10 cellular contexts compared by ENCODE assay signal in genomic region chr5:151096001-151096373, GRCh38. TPM values are rescaled to one million over a fixed set of nuclear protein-coding genes. Genes with fewer than 3 reads are reported as not detected.
DNase-seq lines count a peak whose midpoint lies in the region; ATAC-seq and TF ChIP-seq lines count a peak whose summit lies in the region.
"Had no signal": no experiment of that assay in that cellular context is flagged by ENCODE, and none has a peak within 500 bp of the region (broad histone marks: within the 10 kb centered on the region; RNA-seq: fewer than 3 reads in every experiment).

No MANE protein-coding gene starts in this region.

- peaks cover 78% of the 10 kb centered on the region for H3K4me1 Mint-ChIP-seq in activated CD4-positive, alpha-beta T cell treated with anti-CD3 and anti-CD28 coated beads, Interleukin-2, amount 10 ng/mL, durations not matched to agents 7 days and 5 days

- intact Hi-C loops in testis (cut with DNase I; ENCODE audit: low total_unique reads), result no loop called here

- H3K14ac ChIP-seq in mesenchymal stem cell (ENCODE audit: low read length in 2 of 2), result no peak overlapping the region

- no peak overlapping the region for H3K4me3 ChIP-seq in adipocyte (ENCODE audit: low read length)
- H3K4me3 ChIP-seq in mesenchymal stem cell (ENCODE audit: insufficient read depth in 1 of 2, low read depth in 1 of 2, low read length in 2 of 2), result no peak overlapping the region
- no peak overlapping the region for H3K4me3 ChIP-seq in testis

- peaks cover 45% of the 10 kb centered on the region for H3K36me3 Mint-ChIP-seq in activated CD4-positive, alpha-beta T cell treated with anti-CD3 and anti-CD28 coated beads, Interleukin-2, amount 10 ng/mL, durations not matched to agents 7 days and 5 days (ENCODE audit: low read depth)

- no peak overlapping the region for H2BK120ac ChIP-seq in mesenchymal stem cell (ENCODE audit: low read depth, low read length)

- CTCF ChIA-PET in activated CD4-positive, alpha-beta T cell treated with anti-CD3 and anti-CD28 coated beads, Interleukin-2, amount 10 ng/mL, durations not matched to agents 7 days and 5 days (lab: Charles Lee), result interaction anchor here (0.6 to 5.5 kb wide), 8 partner anchors 9 to 745 kb away, joined by 3 to 27 read pairs (median 4); no protein-coding TSS in a partner anchor

- 84% methylated on average over 6 of the region's 6 CpGs for WGBS in mesenchymal stem cell
- WGBS in testis, 2 donors, result 32 to 48% methylated on average over 6 of the region's 6 CpGs

- no peak overlapping the region for H2AFZ ChIP-seq in mesenchymal stem cell (ENCODE audit: low read depth, low read length)

- no peaks in the 10 kb centered on the region for H3K79me1 ChIP-seq in mesenchymal stem cell (replicated peaks; ENCODE audit: low read length, poor library complexity, severe bottlenecking)

- H2AK5ac ChIP-seq in mesenchymal stem cell (ENCODE audit: low read length, severe bottlenecking), result peak overlapping the region; percentile 34

- peak overlapping the region; percentile 48 to 80 for H3K18ac ChIP-seq in mesenchymal stem cell (ENCODE audit: low read depth in 1 of 2, low read length in 2 of 2)

- H3K4me3 Mint-ChIP-seq in activated CD4-positive, alpha-beta T cell treated with anti-CD3 and anti-CD28 coated beads, Interleukin-2, amount 10 ng/mL, durations not matched to agents 7 days and 5 days, result no peak overlapping the region

- peaks cover 33% of the 10 kb centered on the region for H3K36me3 ChIP-seq in adipocyte (ENCODE audit: control insufficient read depth, insufficient read depth, low read length, severe bottlenecking)
- peaks cover 24 to 26% of the 10 kb centered on the region in 2 experiments for H3K36me3 ChIP-seq in mesenchymal stem cell (ENCODE audit: control insufficient read depth in 1 of 2, insufficient read depth in 2 of 2, low read depth in 1 of 2, low read length in 2 of 2)
- H3K36me3 ChIP-seq in testis (ENCODE audit: low read depth, missing control alignments), result no peaks in the 10 kb centered on the region

- H4K91ac ChIP-seq in mesenchymal stem cell (ENCODE audit: low read length), result peak overlapping the region; percentile 78

- peak overlapping the region; percentile 52 to 91 for H2BK12ac ChIP-seq in mesenchymal stem cell (ENCODE audit: low read length in 2 of 2)

- no peaks in the 10 kb centered on the region for H3K27me3 Mint-ChIP-seq in activated CD4-positive, alpha-beta T cell treated with anti-CD3 and anti-CD28 coated beads, Interleukin-2, amount 10 ng/mL, durations not matched to agents 7 days and 5 days

- H2BK5ac ChIP-seq in mesenchymal stem cell (ENCODE audit: low read depth, low read length, poor library complexity, severe bottlenecking), result no peak overlapping the region

- no peak overlapping the region for H2BK15ac ChIP-seq in mesenchymal stem cell (ENCODE audit: low read depth, poor library complexity, severe bottlenecking)

- no peak for TF ChIP-seq POLR2A in testis (IDR thresholded peaks at IDR 0.05)

- POLR2A ChIA-PET in activated CD4-positive, alpha-beta T cell treated with anti-CD3 and anti-CD28 coated beads, Interleukin-2, amount 10 ng/mL, durations not matched to agents 7 days and 5 days (lab: Charles Lee), result interaction anchor here (1.0 kb wide), 1 partner anchor 22 kb away, joined by 3 read pairs; no protein-coding TSS in a partner anchor

- peak overlapping the region; percentile 60 for H3K9ac ChIP-seq in adipocyte (ENCODE audit: low read length)
- H3K9ac ChIP-seq in mesenchymal stem cell (ENCODE audit: low read length), result no peak overlapping the region

- no peak for DNase-seq in activated CD4-positive, alpha-beta T cell treated with anti-CD3 and anti-CD28 coated beads, Interleukin-2, amount 10 ng/mL, durations not matched to agents 7 days and 5 days
- DNase-seq in activated CD4-positive, alpha-beta T cell treated with anti-CD3 and anti-CD28 coated beads, Interleukin-2, amount 50 U/mL, for 48 hours, result no peak
- no peak for DNase-seq in adipocyte (ENCODE audit: low read depth)
- no peak for DNase-seq in mesenchymal stem cell
- DNase-seq in testis, result peak; percentile 62
- DNase-seq in stimulated activated CD4-positive, alpha-beta T cell treated with anti-CD3 and anti-CD28 coated beads, Interleukin-2, amount 100 ng/mL, for 24 hours, result no peak
- DNase-seq in HPDE6-E6E7 (ENCODE audit: extremely low spot score), result no peak
- DNase-seq: activated effector memory CD4-positive, alpha-beta T cell treated with Interleukin-2 at 50 U/mL for 16 hours; nucleus accumbens had no signal

- peaks cover 54% of the 10 kb centered on the region for H3K4me1 ChIP-seq in adipocyte (ENCODE audit: control insufficient read depth, insufficient read depth, low read length)
- peaks cover 28% of the 10 kb centered on the region for H3K4me1 ChIP-seq in mesenchymal stem cell (ENCODE audit: control insufficient read depth, insufficient read depth, low read depth, low read length)
- peaks cover 38% of the 10 kb centered on the region for H3K4me1 ChIP-seq in testis

- H3K9me3 ChIP-seq in adipocyte (ENCODE audit: control insufficient read depth, low read length) (no peaks in the 10 kb centered on the region), mesenchymal stem cell (ENCODE audit: control insufficient read depth, low read length) (no peaks in the 10 kb centered on the region), testis (no peaks in the 10 kb centered on the region)

- peak overlapping the region; percentile 82 for H3K27ac Mint-ChIP-seq in activated CD4-positive, alpha-beta T cell treated with anti-CD3 and anti-CD28 coated beads, Interleukin-2, amount 10 ng/mL, durations not matched to agents 7 days and 5 days

- H3K27ac ChIP-seq in mesenchymal stem cell (ENCODE audit: low read length, poor library complexity, severe bottlenecking), result no peak overlapping the region
- H3K27ac ChIP-seq in testis, result peak overlapping the region; percentile 47 to 59

- TF ChIP-seq CTCF in testis (IDR thresholded peaks at IDR 0.05), result no peak

- H3K27me3 ChIP-seq in adipocyte (replicated peaks; ENCODE audit: control insufficient read depth, insufficient read depth, low read length) (no peaks in the 10 kb centered on the region), mesenchymal stem cell (ENCODE audit: control insufficient read depth in 1 of 2, insufficient read depth in 1 of 2, low read length in 2 of 2) (no peaks in the 10 kb centered on the region), testis (no peaks in the 10 kb centered on the region)

- peak overlapping the region; percentile 51 to 88 for H3K4ac ChIP-seq in mesenchymal stem cell (ENCODE audit: low read depth in 1 of 2, low read length in 2 of 2)

- ATAC-seq in HG02973 (IDR thresholded peaks at IDR 0.05; ENCODE audit: unreplicated experiment), result no peak

- no peak overlapping the region for H3K4me2 ChIP-seq in mesenchymal stem cell (ENCODE audit: low read length, poor library complexity, severe bottlenecking)

- H3K9me3 Mint-ChIP-seq in activated CD4-positive, alpha-beta T cell treated with anti-CD3 and anti-CD28 coated beads, Interleukin-2, amount 10 ng/mL, durations not matched to agents 7 days and 5 days, result no peaks in the 10 kb centered on the region

- H4K8ac ChIP-seq in mesenchymal stem cell (ENCODE audit: low read length), result peak overlapping the region; percentile 92

- no peak overlapping the region for H3K23ac ChIP-seq in mesenchymal stem cell (ENCODE audit: low read length in 2 of 2)

RNA-seq across cellular contexts. Expression of gene TNIP1, which starts 15.2 kb away (rescaled TPM):
- 100 to 1,000 TPM; 127 TPM for total RNA-seq in activated CD4-positive, alpha-beta T cell treated with anti-CD3 and anti-CD28 coated beads, Interleukin-2, amount 10 ng/mL, durations not matched to agents 7 days and 5 days
- polyA plus RNA-seq in mesenchymal stem cell (2013, experiment 1 of 2), result 50.6 TPM
- polyA plus RNA-seq in mesenchymal stem cell (2013, experiment 2 of 2), result 50.3 TPM
- total RNA-seq in testis, result 10 to 100 TPM; 48.4 to 58.3 TPM
- polyA plus RNA-seq in testis (ENCODE audit: insufficient read depth, low read depth, low replicate concordance), result 43.5 TPM
